In genomic region chr1:110476028-110476765, GRCh38 we compare ENCODE assay signal across 22 cellular contexts. TPM values are rescaled to one million over a fixed set of nuclear protein-coding genes. Genes with fewer than 3 reads are reported as not detected.
"Had no signal": no experiment of that assay in that cellular context is flagged by ENCODE, and none has a peak within 500 bp of the region (broad histone marks: within the 10 kb centered on the region; RNA-seq: fewer than 3 reads in every experiment).

No MANE protein-coding gene starts in this region.

- DNase-seq: activated CD4-positive, alpha-beta memory T cell treated with anti-CD3 and anti-CD28 coated beads, Interleukin-2, amount 10 ng/mL, durations not matched to agents 7 days and 5 days; activated CD4-positive, alpha-beta T cell treated with anti-CD3 and anti-CD28 coated beads for 4 hours; activated effector memory CD4-positive, alpha-beta T cell treated with anti-CD3 and anti-CD28 coated beads, Interleukin-2, amount 50 U/mL, for 16 hours; activated T-cell treated with anti-CD3 and anti-CD28 coated beads, Interleukin-2, amount 50 U/mL, for 24 hours; amygdala; cerebellar nuclear complex; effector memory CD8-positive, alpha-beta T cell; hippocampal formation; stimulated activated CD4-positive, alpha-beta T cell treated with anti-CD3 and anti-CD28 coated beads, Interleukin-4, amount 100 ng/mL, for 4 hours; stimulated activated CD8-positive, alpha-beta memory T cell treated with anti-CD3 and anti-CD28 coated beads, Interleukin-4, amount 100 ng/mL, for 48 hours; stimulated activated naive CD4-positive, alpha-beta T cell treated with Interleukin-2 at 50 U/mL for 16 hours; substantia nigra; T-helper 2 cell; transverse colon had no signal

- ATAC-seq: effector memory CD8-positive, alpha-beta T cell; natural killer cell treated with Interleukin-12 subunit alpha and Interleukin-12 subunit beta and Interleukin-15 and Interleukin-18, amount 100 ng/mL, for 72 hours had no signal

- H3K27ac ChIP-seq: right atrium auricular region, transverse colon had no signal

- H3K9me3 ChIP-seq: right atrium auricular region, transverse colon had no signal

- H3K4me3 ChIP-seq: right atrium auricular region, transverse colon had no signal

- H3K36me3 ChIP-seq: right atrium auricular region, transverse colon had no signal

- H3K27me3 ChIP-seq: right atrium auricular region, transverse colon had no signal

RNA-seq across cellular contexts. Expression of gene PROK1, which starts 25.2 kb away (rescaled TPM):
- total RNA-seq: activated CD4-positive, alpha-beta memory T cell treated with anti-CD3 and anti-CD28 coated beads, Interleukin-2, amount 10 ng/mL, durations not matched to agents 7 days and 5 days; epithelial cell of proximal tubule; progenitor cell of endocrine pancreas; skeletal muscle tissue; transverse colon; WTC11 had no signal

RNA-seq across cellular contexts. Expression of gene KCNA10, which starts 42.8 kb away (rescaled TPM):
- total RNA-seq: activated CD4-positive, alpha-beta memory T cell treated with anti-CD3 and anti-CD28 coated beads, Interleukin-2, amount 10 ng/mL, durations not matched to agents 7 days and 5 days; epithelial cell of proximal tubule; lower leg skin; mesenteric fat pad; natural killer cell treated with Interleukin-12 subunit alpha and Interleukin-12 subunit beta and Interleukin-15 and Interleukin-18, amount 100 ng/mL, for 72 hours; progenitor cell of endocrine pancreas; right atrium auricular region; transverse colon; WTC11 had no signal
